ENCODE assay signal across 28 cellular contexts in genomic region chr5:5414999-5415398, GRCh38.
"Had no signal": no experiment of that assay in that cellular context is flagged by ENCODE, and none has a peak within 500 bp of the region (broad histone marks: within the 10 kb centered on the region; RNA-seq: fewer than 3 reads in every experiment).

No MANE protein-coding gene starts in this region.

- ATAC-seq: effector memory CD8-positive, alpha-beta T cell; esophagus mucosa; foreskin keratinocyte; gastrocnemius medialis; gastroesophageal sphincter; heart left ventricle; heart right ventricle had no signal

- H3K4me3 ChIP-seq: colonic mucosa, coronary artery, dorsolateral prefrontal cortex, esophagus muscularis mucosa, esophagus squamous epithelium, gastrocnemius medialis, gastroesophageal sphincter, heart left ventricle, heart right ventricle had no signal

- H3K9me3 ChIP-seq: colonic mucosa, esophagus muscularis mucosa, esophagus squamous epithelium, gastrocnemius medialis, gastroesophageal sphincter, heart left ventricle had no signal

- H3K36me3 ChIP-seq: colonic mucosa, esophagus squamous epithelium, gastrocnemius medialis, heart left ventricle, heart right ventricle had no signal

- DNase-seq: colonic mucosa; cortex of kidney; dermis blood vessel endothelial cell; dorsolateral prefrontal cortex; effector CD4-positive, alpha-beta T cell; effector CD8-positive, alpha-beta T cell; effector memory CD4-positive, alpha-beta T cell; effector memory CD8-positive, alpha-beta T cell; endodermal cell; erythroblast; esophagus squamous epithelium; foreskin fibroblast; foreskin keratinocyte; foreskin melanocyte; gastrocnemius medialis; glutamatergic neuron; head of caudate nucleus; heart left ventricle; heart right ventricle had no signal

- FAIRE-seq: colon, endometrium, endothelial cell of umbilical vein, frontal cortex had no signal

- H3K4me1 ChIP-seq: colonic mucosa, foreskin keratinocyte, gastrocnemius medialis, gastroesophageal sphincter had no signal

- H3K27me3 ChIP-seq: colonic mucosa, dorsolateral prefrontal cortex, esophagus muscularis mucosa, esophagus squamous epithelium, foreskin keratinocyte, gastrocnemius medialis, gastroesophageal sphincter, heart left ventricle, heart right ventricle had no signal

- H3K27ac ChIP-seq: colonic mucosa, coronary artery, dorsolateral prefrontal cortex, epithelial cell of prostate, esophagus muscularis mucosa, esophagus squamous epithelium, foreskin keratinocyte, gastrocnemius medialis, gastroesophageal sphincter, heart left ventricle, heart right ventricle had no signal
